In the genomic region with DNA sequence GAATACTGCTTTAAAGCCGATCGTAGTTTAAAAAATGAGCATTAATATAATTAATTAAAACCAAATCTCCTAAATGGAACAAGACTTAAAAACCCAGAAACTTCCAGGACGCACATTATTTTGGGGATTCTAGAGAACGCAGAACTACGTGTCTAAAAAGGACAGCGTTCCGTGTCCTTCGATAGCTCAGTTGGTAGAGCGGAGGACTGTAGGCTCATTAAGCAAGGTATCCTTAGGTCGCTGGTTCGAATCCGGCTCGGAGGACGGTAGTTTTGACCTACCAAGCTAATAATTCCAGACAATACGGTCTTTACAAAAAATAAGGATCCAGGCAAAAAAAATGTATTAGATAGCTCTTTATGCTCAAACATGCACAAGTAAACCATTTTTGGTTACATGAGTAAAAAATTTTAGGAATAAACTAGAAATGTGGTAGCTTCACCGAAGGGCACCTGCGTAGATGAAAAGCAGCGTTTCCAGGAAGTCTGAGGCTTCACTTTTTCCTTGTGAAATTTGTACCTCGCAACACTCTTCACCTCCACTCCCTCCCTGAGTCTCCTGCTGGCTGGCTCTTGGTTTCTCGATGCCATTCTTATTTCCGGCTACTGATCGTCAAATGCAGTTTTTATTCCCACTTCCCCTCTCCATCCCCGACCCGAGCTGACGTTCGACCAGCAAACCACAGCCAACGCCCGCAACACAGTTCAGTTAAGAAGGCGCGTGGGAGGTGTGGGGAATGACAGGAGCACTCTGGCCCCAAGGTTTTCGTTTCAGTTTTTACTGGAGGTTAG, we compare ENCODE assay signal across 8 cellular contexts. TPM values are rescaled to one million over a fixed set of nuclear protein-coding genes. Genes with fewer than 3 reads are reported as not detected.
DNase-seq lines count a peak whose midpoint lies in the region; ATAC-seq, FAIRE-seq and TF ChIP-seq lines count a peak whose summit lies in the region.

No MANE protein-coding gene starts in this region.

- ATAC-seq in PC-3: no peak

- no peaks in the 10 kb centered on the region for H4K20me1 ChIP-seq in PC-3 (ENCODE audit: low read length)

- POLR2A ChIA-PET in PC-3 (lab: Charles Lee; ENCODE audit: unreplicated experiment): interaction anchor here (0.6 kb wide), 1 partner anchor 12 kb away, joined by 3 read pairs; no protein-coding TSS in a partner anchor

- H3K9me2 ChIP-seq in PC-3 (replicated peaks; ENCODE audit: low read length): no peaks in the 10 kb centered on the region

- no peak overlapping the region for H3K4me3 ChIP-seq in PC-3 (ENCODE audit: low read length)
- H3K4me3 ChIP-seq in cardiac muscle cell: peak overlapping the region; percentile 15

- no peaks in the 10 kb centered on the region for H3K36me3 ChIP-seq in PC-3 (ENCODE audit: low read depth, low read length)
- H3K36me3 ChIP-seq in cardiac muscle cell: no peaks in the 10 kb centered on the region

- H3K4me1 ChIP-seq in PC-3 (ENCODE audit: insufficient read depth, low read length) (no peaks in the 10 kb centered on the region), cardiac muscle cell (ENCODE audit: low read depth) (no peaks in the 10 kb centered on the region)

- H3K4me2 ChIP-seq in PC-3 (ENCODE audit: low read length): no peak overlapping the region

- no peaks in the 10 kb centered on the region for H3K9me3 ChIP-seq in PC-3 (ENCODE audit: low read length)
- H3K9me3 ChIP-seq in cardiac muscle cell (ENCODE audit: low read depth): no peaks in the 10 kb centered on the region

- peak; percentile 86 for FAIRE-seq in GM19239 (lab: Jason Lieb, UNC)

- H3K9ac ChIP-seq in PC-3 (ENCODE audit: low read length): no peak overlapping the region

- no TSS peak for BruUV-seq in PC-3 (replicated peaks; lab: Mats Ljungman, UMichigan)

- TF ChIP-seq CTCF in PC-3 (conservative IDR thresholded peaks at IDR 0.05; ENCODE audit: low read depth, low read length) (no peak), cardiac muscle cell (IDR thresholded peaks at IDR 0.05; ENCODE audit: low read depth, low read length) (no peak), GM13977 (IDR thresholded peaks at IDR 0.05; ENCODE audit: extremely low read depth, insufficient read depth, missing control alignments) (no peak)

- intact Hi-C loops in PC-3 (cut with micrococcal nuclease): no loop called here

- no peaks in the 10 kb centered on the region for H3K27me3 ChIP-seq in PC-3 (ENCODE audit: low read length)
- H3K27me3 ChIP-seq in cardiac muscle cell: peaks cover 21% of the 10 kb centered on the region

- H2AFZ ChIP-seq in PC-3 (ENCODE audit: low read length): no peak overlapping the region

- no peaks in the 10 kb centered on the region for H3F3A ChIP-seq in PC-3 (ENCODE audit: low read length, unreplicated experiment)

- in situ Hi-C loops in GM13977 (cut with MboI; ENCODE audit: low pct_unique_long_range_greater_than_20kb, low sequenced_read_pairs, unreplicated experiment): loop anchor here (10.0 kb wide), 1 partner anchor 392 kb away; a partner anchor contains a TSS

- CTCF ChIA-PET in PC-3 (lab: Charles Lee): interaction anchor here (1.0 kb wide), 1 partner anchor 19 kb away, joined by 3 read pairs; no protein-coding TSS in a partner anchor

- H3K79me2 ChIP-seq in PC-3 (ENCODE audit: low read length): no peaks in the 10 kb centered on the region

- DNase-seq in GM19239 (ENCODE audit: insufficient read length, low spot score) (no peak), PC-3 (peak; percentile 34), cardiac muscle cell (ENCODE audit: low read depth in 1 of 2, low spot score in 1 of 2) (peak in 1 of 2 donors; percentile 78), retina (peak; percentile 66), NCI-H774 (lab: John Stamatoyannopoulos, UW) (no peak), NCI-H2107 (lab: John Stamatoyannopoulos, UW) (no peak), GM13977 (ENCODE audit: low spot score) (no peak)
- peak in 3 of 4 experiments; percentile 9 to 41 (median 25) for DNase-seq in activated naive CD4-positive, alpha-beta T cell (lab: John Stamatoyannopoulos, UW)

- H3K27ac ChIP-seq in PC-3 (ENCODE audit: low read length) (no peak overlapping the region), cardiac muscle cell (no peak overlapping the region)

RNA-seq across cellular contexts. Expression of gene ABT1, which starts 19.6 kb away (rescaled TPM):
- total RNA-seq in PC-3 (2014; rRNA removed) (26.9 and 33.7 TPM in 2 replicates), cardiac muscle cell (21.2 and 25.4 TPM in 2 replicates)
- 27.0 and 30.2 TPM in 2 replicates for polyA plus RNA-seq in cardiac muscle cell

RNA-seq across cellular contexts. Expression of gene HMGN4, which starts 39.0 kb away (rescaled TPM):
- total RNA-seq in PC-3 (2014; rRNA removed) (54.8 and 57.5 TPM in 2 replicates), cardiac muscle cell (56.6 and 57.1 TPM in 2 replicates)
- polyA plus RNA-seq in cardiac muscle cell: 54.7 and 62.4 TPM in 2 replicates

Comparison
In these comparisons a context has a peak if more than half of its experiments do, and no peak if none do; other contexts are left out.
1. DNase-seq: peak in PC-3 (single experiment), activated naive CD4-positive, alpha-beta T cell (3 of 4) and retina (single experiment); none in GM19239 (single experiment), NCI-H774 (single experiment), NCI-H2107 (single experiment) and GM13977 (single experiment).